Comparison of ENCODE assay signal across 8 cellular contexts in the genomic region with DNA sequence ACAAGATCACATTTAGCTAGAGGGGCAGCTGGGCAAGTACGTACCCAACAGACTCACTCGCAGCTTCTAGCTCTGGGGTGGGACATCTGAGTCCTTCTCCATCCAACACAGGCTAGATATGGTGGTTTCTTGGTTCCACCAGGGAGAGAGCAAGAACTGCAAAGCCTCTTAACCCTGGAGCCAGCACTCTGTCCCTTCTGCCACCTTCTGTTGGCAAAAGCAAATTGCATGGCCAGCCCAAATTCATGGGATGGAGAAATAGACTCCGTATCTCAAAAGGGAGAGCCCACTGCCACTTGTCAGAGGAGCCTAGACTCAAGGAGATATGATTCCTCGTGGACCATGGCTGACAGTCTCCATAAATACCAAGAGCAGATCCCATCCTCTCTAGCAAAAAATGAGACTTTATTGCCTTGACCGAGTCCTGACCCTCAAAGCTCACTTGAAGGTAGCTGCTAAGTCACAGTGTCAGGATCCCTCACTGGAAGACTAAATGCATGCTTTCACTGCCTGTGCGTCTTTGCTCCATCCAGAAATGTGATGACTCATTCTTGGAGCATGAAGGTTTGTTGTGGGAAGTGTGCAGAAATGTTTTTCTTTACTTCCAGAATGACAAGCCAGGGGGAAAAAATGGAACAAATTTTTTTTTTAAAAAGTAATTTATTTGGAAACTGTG. TPM values are rescaled to one million over a fixed set of nuclear protein-coding genes. Genes with fewer than 3 reads are reported as not detected.
DNase-seq lines count a peak whose midpoint lies in the region; ATAC-seq and TF ChIP-seq lines count a peak whose summit lies in the region.

No MANE protein-coding gene starts in this region.

- no peaks in the 10 kb centered on the region for H4K20me1 ChIP-seq in PC-9 (ENCODE audit: insufficient read depth)

- POLR2A ChIA-PET in PC-9 (lab: Charles Lee; ENCODE audit: unreplicated experiment), result no interaction called here

- ATAC-seq in left cardiac atrium, result peak; percentile 72 to 81
- no peak for ATAC-seq in Right ventricle myocardium inferior
- no peak for ATAC-seq in HG03521 (IDR thresholded peaks at IDR 0.05; ENCODE audit: unreplicated experiment)

- intact Hi-C loops in left cardiac atrium (cut with DNase I) (loop anchor here in 1 of 2 donors (10.0 kb wide), 1 partner anchor 1064 kb away; no protein-coding TSS in a partner anchor), Right ventricle myocardium inferior (cut with DNase I) (no loop called here), PC-9 (cut with micrococcal nuclease; ENCODE audit: unreplicated experiment) (no loop called here), uterus (cut with DNase I; ENCODE audit: low total_unique reads) (no loop called here)

- CTCF ChIA-PET in PC-9 (lab: Charles Lee), result no interaction called here

- H3K4me1 ChIP-seq in PC-9 (replicated peaks; ENCODE audit: insufficient read depth), result no peaks in the 10 kb centered on the region
- H3K4me1 ChIP-seq in uterus, result no peaks in the 10 kb centered on the region

- no peak overlapping the region for H2AFZ ChIP-seq in PC-9

- H3K27me3 ChIP-seq in PC-9 (ENCODE audit: insufficient read depth, low read depth) (peaks cover 20% of the 10 kb centered on the region; the same call in 1 of the 2 replicates), uterus (no peaks in the 10 kb centered on the region)

- no peaks in the 10 kb centered on the region for H3K36me3 ChIP-seq in PC-9 (ENCODE audit: low read depth)
- H3K36me3 ChIP-seq in uterus, result no peaks in the 10 kb centered on the region

- H3K9me3 ChIP-seq in PC-9 (ENCODE audit: insufficient read depth, low read depth) (no peaks in the 10 kb centered on the region), uterus (no peaks in the 10 kb centered on the region)

- H3K4me3 ChIP-seq in PC-9 (no peak overlapping the region), foreskin fibroblast (ENCODE audit: low read depth in 1 of 2, low read length in 2 of 2) (no peak overlapping the region), uterus (no peak overlapping the region)

- H3K4me2 ChIP-seq in PC-9, result no peak overlapping the region

- no peaks in the 10 kb centered on the region for H3K9me2 ChIP-seq in PC-9 (ENCODE audit: insufficient read depth)

- no peaks in the 10 kb centered on the region for H3F3A ChIP-seq in PC-9 (ENCODE audit: insufficient read depth, low read depth)

- no peak for TF ChIP-seq POLR2A in uterus (IDR thresholded peaks at IDR 0.05)

- TF ChIP-seq CTCF in PC-9 (conservative IDR thresholded peaks at IDR 0.05), result peak; percentile 37; the same call in 1 of the 2 replicates
- peak; percentile 34 for TF ChIP-seq CTCF in foreskin fibroblast (IDR thresholded peaks at IDR 0.05; ENCODE audit: low read depth, low read length)
- TF ChIP-seq CTCF in uterus (IDR thresholded peaks at IDR 0.05), result peak in 3 of 4 experiments; percentile 7 to 12 (median 8)

- no peaks in the 10 kb centered on the region for H3K79me2 ChIP-seq in PC-9 (ENCODE audit: low read depth)

- DNase-seq in left cardiac atrium, result no peak
- DNase-seq in Right ventricle myocardium inferior (ENCODE audit: missing footprints), result no peak
- peak in 1 of 2 experiments; percentile 12 for DNase-seq in PC-9
- peak; percentile 67 to 80 for DNase-seq in foreskin fibroblast
- no peak for DNase-seq in uterus
- DNase-seq in activated naive CD4-positive, alpha-beta T cell (lab: John Stamatoyannopoulos, UW), result no peak
- no peak for DNase-seq in NCI-H1436 (lab: John Stamatoyannopoulos, UW)

- no TSS peak for BruUV-seq in PC-9 (replicated peaks; lab: Mats Ljungman, UMichigan)

- H3K27ac ChIP-seq in PC-9 (no peak overlapping the region), uterus (no peak overlapping the region)

RNA-seq across cellular contexts. Expression of a gene that starts 28.8 kb away (rescaled TPM):
- total RNA-seq in left cardiac atrium (10 to 100 TPM; 18.0 to 25.4 TPM), Right ventricle myocardium inferior (0.92 TPM), PC-9 (2021) (not detected in 2 replicates), uterus (10 to 100 TPM; 35.6 to 67.6 (median 50.6) TPM)

Comparison
In these comparisons a context has a peak if more than half of its experiments do, and no peak if none do; other contexts are left out.
1. ATAC-seq: peak in left cardiac atrium (2 of 2); none in Right ventricle myocardium inferior (single experiment) and HG03521 (single experiment).
2. DNase-seq: peak in foreskin fibroblast (2 of 2); none in left cardiac atrium (single experiment), Right ventricle myocardium inferior (single experiment), uterus (0 of 2), activated naive CD4-positive, alpha-beta T cell (0 of 4) and NCI-H1436 (single experiment).
3. Peak in every context shown above with its lines, with median percentiles within 50 percentile points of each other: CTCF ChIP-seq.